Comparison of ENCODE assay signal across 3 cellular contexts in genomic region chr14:90161129-90161528, GRCh38.
"Had no signal": no experiment of that assay in that cellular context is flagged by ENCODE, and none has a peak within 500 bp of the region (broad histone marks: within the 10 kb centered on the region; RNA-seq: fewer than 3 reads in every experiment).

No MANE protein-coding gene starts in this region.

- ATAC-seq: GM12878 had no signal

- DNase-seq: GDM1, GF-D8 had no signal

- H3K4me3 ChIP-seq: GM12878 had no signal
